Comparison of ENCODE assay signal across 1 cellular context in the genomic region with DNA sequence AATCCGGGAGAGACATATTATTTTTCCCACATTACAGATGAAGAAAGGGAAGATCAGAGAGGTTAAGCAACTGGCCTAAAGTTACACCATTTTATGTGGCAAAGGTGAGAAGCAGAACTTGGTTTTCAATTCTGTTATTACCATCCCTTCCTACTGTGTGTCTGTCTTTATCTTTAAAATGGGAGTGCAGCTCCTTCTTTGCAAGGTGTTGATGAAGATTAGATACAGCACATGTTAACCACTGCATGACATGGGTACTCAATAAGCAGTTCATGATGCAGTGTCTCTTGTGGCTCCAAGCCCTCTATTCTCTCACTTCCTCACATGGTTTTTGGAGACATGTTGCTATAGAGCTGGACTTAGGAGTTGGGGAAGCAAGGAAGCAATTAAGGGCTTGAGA.
TF ChIP-seq lines count a peak whose summit lies in the region.

No MANE protein-coding gene starts in this region.

TF ChIP-seq in K562, 482 proteins besides CTCF, POLR2A, EP300 and RAD21 (continued from another document):
- TF ChIP-seq, protein P1, sequence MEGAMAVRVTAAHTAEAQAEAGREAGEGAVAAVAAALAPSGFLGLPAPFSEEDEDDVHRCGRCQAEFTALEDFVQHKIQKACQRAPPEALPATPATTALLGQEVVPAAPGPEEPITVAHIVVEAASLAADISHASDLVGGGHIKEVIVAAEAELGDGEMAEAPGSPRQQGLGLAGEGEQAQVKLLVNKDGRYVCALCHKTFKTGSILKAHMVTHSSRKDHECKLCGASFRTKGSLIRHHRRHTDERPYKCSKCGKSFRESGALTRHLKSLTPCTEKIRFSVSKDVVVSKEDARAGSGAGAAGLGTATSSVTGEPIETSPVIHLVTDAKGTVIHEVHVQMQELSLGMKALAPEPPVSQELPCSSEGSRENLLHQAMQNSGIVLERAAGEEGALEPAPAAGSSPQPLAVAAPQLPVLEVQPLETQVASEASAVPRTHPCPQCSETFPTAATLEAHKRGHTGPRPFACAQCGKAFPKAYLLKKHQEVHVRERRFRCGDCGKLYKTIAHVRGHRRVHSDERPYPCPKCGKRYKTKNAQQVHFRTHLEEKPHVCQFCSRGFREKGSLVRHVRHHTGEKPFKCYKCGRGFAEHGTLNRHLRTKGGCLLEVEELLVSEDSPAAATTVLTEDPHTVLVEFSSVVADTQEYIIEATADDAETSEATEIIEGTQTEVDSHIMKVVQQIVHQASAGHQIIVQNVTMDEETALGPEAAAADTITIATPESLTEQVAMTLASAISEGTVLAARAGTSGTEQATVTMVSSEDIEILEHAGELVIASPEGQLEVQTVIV (CRISPR knock-in tag; IDR thresholded peaks at IDR 0.05; ENCODE audit: borderline replicate concordance): no peak
- no peak for TF ChIP-seq PTTG1 (tag; IDR thresholded peaks at IDR 0.05; ENCODE audit: low read depth)
- TF ChIP-seq ZNF143 (CRISPR knock-in tag; IDR thresholded peaks at IDR 0.05): no peak
- no peak for TF ChIP-seq MIER1 (IDR thresholded peaks at IDR 0.05; ENCODE audit: low read depth)
- TF ChIP-seq CBFA2T3 (IDR thresholded peaks at IDR 0.05): peak; percentile 46
- TF ChIP-seq RBM34 (IDR thresholded peaks at IDR 0.05; ENCODE audit: borderline replicate concordance, insufficient read depth, low read length): no peak
- TF ChIP-seq E2F3 (CRISPR knock-in tag; IDR thresholded peaks at IDR 0.05): no peak
- TF ChIP-seq CC2D1A (IDR thresholded peaks at IDR 0.05): no peak
- no peak for TF ChIP-seq GABPB2 (CRISPR knock-in tag; conservative IDR thresholded peaks at IDR 0.05)
- TF ChIP-seq ZC3H11A (IDR thresholded peaks at IDR 0.05; ENCODE audit: low read depth, low read length): no peak
- 0 out of 2 replicates have a peak, but pooled peaks have one; percentile 4 for TF ChIP-seq CBFA2T2 (conservative IDR thresholded peaks at IDR 0.05)
- TF ChIP-seq, protein P2, sequence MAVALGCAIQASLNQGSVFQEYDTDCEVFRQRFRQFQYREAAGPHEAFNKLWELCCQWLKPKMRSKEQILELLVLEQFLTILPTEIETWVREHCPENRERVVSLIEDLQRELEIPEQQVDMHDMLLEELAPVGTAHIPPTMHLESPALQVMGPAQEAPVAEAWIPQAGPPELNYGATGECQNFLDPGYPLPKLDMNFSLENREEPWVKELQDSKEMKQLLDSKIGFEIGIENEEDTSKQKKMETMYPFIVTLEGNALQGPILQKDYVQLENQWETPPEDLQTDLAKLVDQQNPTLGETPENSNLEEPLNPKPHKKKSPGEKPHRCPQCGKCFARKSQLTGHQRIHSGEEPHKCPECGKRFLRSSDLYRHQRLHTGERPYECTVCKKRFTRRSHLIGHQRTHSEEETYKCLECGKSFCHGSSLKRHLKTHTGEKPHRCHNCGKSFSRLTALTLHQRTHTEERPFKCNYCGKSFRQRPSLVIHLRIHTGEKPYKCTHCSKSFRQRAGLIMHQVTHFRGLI (CRISPR knock-in tag; IDR thresholded peaks at IDR 0.05): no peak
- TF ChIP-seq, protein P3, sequence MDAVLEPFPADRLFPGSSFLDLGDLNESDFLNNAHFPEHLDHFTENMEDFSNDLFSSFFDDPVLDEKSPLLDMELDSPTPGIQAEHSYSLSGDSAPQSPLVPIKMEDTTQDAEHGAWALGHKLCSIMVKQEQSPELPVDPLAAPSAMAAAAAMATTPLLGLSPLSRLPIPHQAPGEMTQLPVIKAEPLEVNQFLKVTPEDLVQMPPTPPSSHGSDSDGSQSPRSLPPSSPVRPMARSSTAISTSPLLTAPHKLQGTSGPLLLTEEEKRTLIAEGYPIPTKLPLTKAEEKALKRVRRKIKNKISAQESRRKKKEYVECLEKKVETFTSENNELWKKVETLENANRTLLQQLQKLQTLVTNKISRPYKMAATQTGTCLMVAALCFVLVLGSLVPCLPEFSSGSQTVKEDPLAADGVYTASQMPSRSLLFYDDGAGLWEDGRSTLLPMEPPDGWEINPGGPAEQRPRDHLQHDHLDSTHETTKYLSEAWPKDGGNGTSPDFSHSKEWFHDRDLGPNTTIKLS (IDR thresholded peaks at IDR 0.05; ENCODE audit: borderline replicate concordance, low read depth): no peak
- peak; percentile 69; the same call in 1 of the 2 replicates for TF ChIP-seq TEAD4 (IDR thresholded peaks at IDR 0.05; ENCODE audit: low read length)
- no peak for TF ChIP-seq TEAD4 (CRISPR knock-in tag; IDR thresholded peaks at IDR 0.05; ENCODE audit: borderline replicate concordance)
- no peak for TF ChIP-seq POU5F1 (IDR thresholded peaks at IDR 0.05; ENCODE audit: borderline replicate concordance, low read depth, low read length, partially characterized antibody)
- TF ChIP-seq SIRT6 (IDR thresholded peaks at IDR 0.05; ENCODE audit: low read depth, low read length): no peak
